24 cellular contexts compared by ENCODE assay signal in genomic region chr10:76032442-76033039, GRCh38.
"Had no signal": no experiment of that assay in that cellular context is flagged by ENCODE, and none has a peak within 500 bp of the region (broad histone marks: within the 10 kb centered on the region; RNA-seq: fewer than 3 reads in every experiment).

No MANE protein-coding gene starts in this region.

- DNase-seq: activated CD4-positive, alpha-beta memory T cell treated with anti-CD3 and anti-CD28 coated beads, Interleukin-2, amount 10 ng/mL, durations not matched to agents 7 days and 5 days; activated CD4-positive, alpha-beta T cell treated with anti-CD3 and anti-CD28 coated beads, Interleukin-2, amount 50 U/mL, for 1 hour; activated CD4-positive, CD25-positive, alpha-beta regulatory T cell; activated gamma-delta T cell; activated naive CD4-positive, alpha-beta T cell treated with anti-CD3 and anti-CD28 coated beads for 36 hours; activated naive CD8-positive, alpha-beta T cell treated with anti-CD3 and anti-CD28 coated beads for 36 hours; activated T-cell treated with anti-CD3 and anti-CD28 coated beads for 4 hours; activated T-cell treated with anti-CD3 and anti-CD28 coated beads, Interleukin-2, amount 50 U/mL, for 48 hours; adrenal gland; anterior cingulate cortex; cerebellar nuclear complex; KBM-7; NCI-H1048; NCI-H146; NCI-H187 treated with DMSO at 0.1 percent for 48 hours; NCI-H2107; NCI-H2171 treated with DMSO at 0.1 percent for 48 hours; NCI-H226; NK-92 treated with Interleukin-12 subunit alpha and Interleukin-12 subunit beta, amount 100 ng/mL, for 24 hours; Peyer's patch; SHP77 treated with DMSO at 0.1 percent for 48 hours; T-helper 9 cell had no signal

- H3K27me3 ChIP-seq: adrenal gland, Peyer's patch had no signal

- H3K27ac ChIP-seq: adrenal gland, Peyer's patch had no signal

- ATAC-seq: activated T-helper 17 cell treated with anti-CD3 and anti-CD28 coated beads, Interleukin-2, amount 50 U/mL, for 72 hours had no signal

- H3K36me3 Mint-ChIP-seq: activated naive CD8-positive, alpha-beta T cell treated with anti-CD3 and anti-CD28 coated beads for 36 hours had no signal

- H3K4me1 Mint-ChIP-seq: activated CD4-positive, alpha-beta memory T cell treated with anti-CD3 and anti-CD28 coated beads, Interleukin-2, amount 10 ng/mL, durations not matched to agents 7 days and 5 days; activated naive CD8-positive, alpha-beta T cell treated with anti-CD3 and anti-CD28 coated beads for 36 hours; activated T-helper 17 cell treated with anti-CD3 and anti-CD28 coated beads, Interleukin-2, amount 50 U/mL, for 72 hours had no signal

- H3K4me3 ChIP-seq: adrenal gland had no signal

- H3K27ac Mint-ChIP-seq: activated CD4-positive, alpha-beta memory T cell treated with anti-CD3 and anti-CD28 coated beads, Interleukin-2, amount 10 ng/mL, durations not matched to agents 7 days and 5 days; activated naive CD4-positive, alpha-beta T cell treated with anti-CD3 and anti-CD28 coated beads for 36 hours; activated naive CD8-positive, alpha-beta T cell treated with anti-CD3 and anti-CD28 coated beads for 36 hours; activated T-helper 17 cell treated with anti-CD3 and anti-CD28 coated beads, Interleukin-2, amount 50 U/mL, for 72 hours; T-helper 1 cell treated with Interleukin-12 subunit alpha and Interleukin-12 subunit beta and Interleukin-4 antibody, amounts not matched to agents 30 μg/mL and 1 μg/mL, for 36 hours had no signal

- H3K36me3 ChIP-seq: adrenal gland, Peyer's patch had no signal

- H3K9me3 Mint-ChIP-seq: activated CD4-positive, alpha-beta memory T cell treated with anti-CD3 and anti-CD28 coated beads, Interleukin-2, amount 10 ng/mL, durations not matched to agents 7 days and 5 days; activated naive CD4-positive, alpha-beta T cell treated with anti-CD3 and anti-CD28 coated beads for 36 hours; activated naive CD8-positive, alpha-beta T cell treated with anti-CD3 and anti-CD28 coated beads for 36 hours; activated T-helper 17 cell treated with anti-CD3 and anti-CD28 coated beads, Interleukin-2, amount 50 U/mL, for 72 hours; T-helper 1 cell treated with Interleukin-12 subunit alpha and Interleukin-12 subunit beta and Interleukin-4 antibody, amounts not matched to agents 30 μg/mL and 1 μg/mL, for 36 hours had no signal

- H3K4me3 Mint-ChIP-seq: activated CD4-positive, alpha-beta memory T cell treated with anti-CD3 and anti-CD28 coated beads, Interleukin-2, amount 10 ng/mL, durations not matched to agents 7 days and 5 days; activated naive CD4-positive, alpha-beta T cell treated with anti-CD3 and anti-CD28 coated beads for 36 hours; activated naive CD8-positive, alpha-beta T cell treated with anti-CD3 and anti-CD28 coated beads for 36 hours; activated T-helper 17 cell treated with anti-CD3 and anti-CD28 coated beads, Interleukin-2, amount 50 U/mL, for 72 hours; T-helper 1 cell treated with Interleukin-12 subunit alpha and Interleukin-12 subunit beta and Interleukin-4 antibody, amounts not matched to agents 30 μg/mL and 1 μg/mL, for 36 hours had no signal

- H3K9me3 ChIP-seq: adrenal gland, Peyer's patch had no signal

- H3K27me3 Mint-ChIP-seq: activated CD4-positive, alpha-beta memory T cell treated with anti-CD3 and anti-CD28 coated beads, Interleukin-2, amount 10 ng/mL, durations not matched to agents 7 days and 5 days had no signal
